12 cellular contexts compared by ENCODE assay signal in genomic region chr15:60760646-60761504, GRCh38.
DNase-seq lines count a peak whose midpoint lies in the region; ATAC-seq and TF ChIP-seq lines count a peak whose summit lies in the region.
"Had no signal": no experiment of that assay in that cellular context is flagged by ENCODE, and none has a peak within 500 bp of the region (broad histone marks: within the 10 kb centered on the region; RNA-seq: fewer than 3 reads in every experiment).

No MANE protein-coding gene starts in this region.

- no peaks in the 10 kb centered on the region for H3K27me3 ChIP-seq in aorta (ENCODE audit: control insufficient read depth in 1 of 2, insufficient read depth in 2 of 2, low read length in 1 of 2)

- peaks cover 2 to 3% of the 10 kb centered on the region in 2 donors for H3K36me3 Mint-ChIP-seq in activated T-cell treated with anti-CD3 and anti-CD28 coated beads, Interleukin-2, amount 50 U/mL, for 72 hours (ENCODE audit: insufficient read depth in 2 of 2)

- H3K4me1 ChIP-seq in aorta (ENCODE audit: control insufficient read depth in 1 of 2, insufficient read depth in 2 of 2, low read length in 2 of 2): peaks cover 0 to 15% of the 10 kb centered on the region in 2 donors

- TF ChIP-seq CTCF in AG10803 (conservative IDR thresholded peaks at IDR 0.05; ENCODE audit: low read length): no peak

- no peaks in the 10 kb centered on the region for H3K9me3 ChIP-seq in aorta (ENCODE audit: control insufficient read depth, low read length)

- H3K4me3 Mint-ChIP-seq in activated T-cell treated with anti-CD3 and anti-CD28 coated beads, Interleukin-2, amount 50 U/mL, for 72 hours: peak overlapping the region; percentile 34 to 53
- H3K4me3 Mint-ChIP-seq: naive thymus-derived CD4-positive, alpha-beta T cell had no signal

- DNase-seq in AG10803 (ENCODE audit: low read depth): peak; percentile 19
- peak; percentile 64 for DNase-seq in HCEC 1CT
- DNase-seq in activated T-cell treated with anti-CD3 and anti-CD28 coated beads, Interleukin-2, amount 50 U/mL, for 72 hours: peak; percentile 28 to 48
- DNase-seq in iris pigment epithelial cell (ENCODE audit: low read depth): peak; percentile 76
- no peak for DNase-seq in NCI-H187 (lab: John Stamatoyannopoulos, UW)
- DNase-seq in aorta: no peak
- DNase-seq in MV-4-11 (lab: John Stamatoyannopoulos, UW): no peak
- DNase-seq: activated CD8-positive, alpha-beta memory T cell treated with anti-CD3 and anti-CD28 coated beads, Interleukin-2, amount 50 U/mL, for 4 hours; CD4-positive, alpha-beta memory T cell; NCI-H1694 treated with DMSO at 0.1 percent for 48 hours had no signal

- H3K4me3 ChIP-seq in AG10803 (ENCODE audit: low read length) (no peak overlapping the region), aorta (ENCODE audit: low read length in 2 of 2) (no peak overlapping the region)

- no peak overlapping the region for H3K27ac ChIP-seq in aorta (ENCODE audit: low read depth in 1 of 2, low read length in 2 of 2)

- no peaks in the 10 kb centered on the region for H3K36me3 ChIP-seq in aorta (ENCODE audit: control insufficient read depth in 1 of 2, insufficient read depth in 2 of 2, low read length in 1 of 2)

- ATAC-seq in activated T-cell treated with anti-CD3 and anti-CD28 coated beads, Interleukin-2, amount 50 U/mL, for 72 hours (replicated peaks in 1 of 2): peak; percentile 96 to 98
- no peak for ATAC-seq in aorta (ENCODE audit: low FRiP score)
- no peak for ATAC-seq in GM19452 (IDR thresholded peaks at IDR 0.05; ENCODE audit: unreplicated experiment)
- ATAC-seq: naive thymus-derived CD4-positive, alpha-beta T cell had no signal

- intact Hi-C loops in aorta (cut with DNase I): no loop called here

- H3K9me3 Mint-ChIP-seq in activated T-cell treated with anti-CD3 and anti-CD28 coated beads, Interleukin-2, amount 50 U/mL, for 72 hours: peaks cover 0 to 2% of the 10 kb centered on the region in 2 donors

- peaks cover 26% of the 10 kb centered on the region for H3K4me1 Mint-ChIP-seq in activated T-cell treated with anti-CD3 and anti-CD28 coated beads, Interleukin-2, amount 50 U/mL, for 72 hours (ENCODE audit: low read depth)

- peaks cover 17% of the 10 kb centered on the region for H3K27me3 Mint-ChIP-seq in activated T-cell treated with anti-CD3 and anti-CD28 coated beads, Interleukin-2, amount 50 U/mL, for 72 hours (ENCODE audit: low read depth)
- H3K27me3 Mint-ChIP-seq: CD4-positive, alpha-beta memory T cell had no signal

- WGBS in aorta, 2 donors: 95 to 96% methylated on average over 9 of the region's 9 CpGs

- peak overlapping the region; percentile 31 for H3K27ac Mint-ChIP-seq in activated T-cell treated with anti-CD3 and anti-CD28 coated beads, Interleukin-2, amount 50 U/mL, for 72 hours

Comparison
In these comparisons a context has a peak if more than half of its experiments do, and no peak if none do; other contexts are left out.
1. DNase-seq: peak in AG10803 (single experiment), HCEC 1CT (single experiment), activated T-cell treated with anti-CD3 and anti-CD28 coated beads, Interleukin-2, amount 50 U/mL, for 72 hours (2 of 2) and iris pigment epithelial cell (single experiment); none in NCI-H187 (0 of 2), aorta (0 of 2) and MV-4-11 (single experiment).
2. ATAC-seq: peak in activated T-cell treated with anti-CD3 and anti-CD28 coated beads, Interleukin-2, amount 50 U/mL, for 72 hours (2 of 2); none in aorta (single experiment) and GM19452 (single experiment).